8 cellular contexts compared by ENCODE assay signal in genomic region chrX:2692221-2693122, GRCh38. TPM values are rescaled to one million over a fixed set of nuclear protein-coding genes. Genes with fewer than 3 reads are reported as not detected.
DNase-seq lines count a peak whose midpoint lies in the region; ATAC-seq, FAIRE-seq and TF ChIP-seq lines count a peak whose summit lies in the region.

No MANE protein-coding gene starts in this region.

- H3K27ac ChIP-seq in AG04450 (ENCODE audit: low read depth, low read length): peak overlapping the region; percentile 77
- H3K27ac ChIP-seq in upper lobe of right lung: peak overlapping the region; percentile 86

- H3K27me3 Mint-ChIP-seq in IgD-negative memory B cell: no peaks in the 10 kb centered on the region

- H3K4me3 ChIP-seq in AG04450 (ENCODE audit: low read depth, low read length): peak overlapping the region; percentile 78
- peak overlapping the region; percentile 80 for H3K4me3 ChIP-seq in bronchial epithelial cell (ENCODE audit: low read depth, low read length)
- peak overlapping the region; percentile 84 for H3K4me3 ChIP-seq in lower leg skin (ENCODE audit: low read depth, poor library complexity, severe bottlenecking)
- peak overlapping the region; percentile 99 for H3K4me3 ChIP-seq in upper lobe of right lung

- peaks cover 29 to 50% (median 37%) of the 10 kb centered on the region in 3 donors for H3K4me1 Mint-ChIP-seq in IgD-negative memory B cell

- peaks cover 0 to 2% (median 0%) of the 10 kb centered on the region in 3 donors for H3K9me3 Mint-ChIP-seq in IgD-negative memory B cell

- H3K4me1 ChIP-seq in upper lobe of right lung: peaks cover 48% of the 10 kb centered on the region

- peaks cover 1% of the 10 kb centered on the region for H3K36me3 Mint-ChIP-seq in IgD-negative memory B cell

- POLR2A ChIA-PET in AG04450 (lab: Yijun Ruan, JAX): no interaction called here

- TF ChIP-seq CTCF in AG04450 (IDR thresholded peaks at IDR 0.05; ENCODE audit: low read depth, low read length) (no peak), bronchial epithelial cell (IDR thresholded peaks at IDR 0.05; ENCODE audit: insufficient read depth, low read length, severe bottlenecking) (no peak), lower leg skin (IDR thresholded peaks at IDR 0.05) (no peak), upper lobe of right lung (IDR thresholded peaks at IDR 0.05) (no peak)

- H3K36me3 ChIP-seq in bronchial epithelial cell (ENCODE audit: control insufficient read depth, insufficient read depth, low read length) (no peaks in the 10 kb centered on the region), upper lobe of right lung (no peaks in the 10 kb centered on the region)

- CTCF ChIA-PET in AG04450 (lab: Charles Lee): no interaction called here

- no peak for DNase-seq in AG04450 (ENCODE audit: low read depth, low spot score)
- no peak for DNase-seq in bronchial epithelial cell (ENCODE audit: low read depth)
- peak in 1 of 2 donors; percentile 90 for DNase-seq in lower leg skin (ENCODE audit: low spot score in 2 of 2)
- DNase-seq in upper lobe of right lung: no peak

- H3K4me3 Mint-ChIP-seq in IgD-negative memory B cell: peak overlapping the region; percentile 91 to 96 (median 96)

- intact Hi-C loops in lower leg skin (cut with DNase I; ENCODE audit: low total_unique reads) (no loop called here), upper lobe of right lung (cut with DNase I) (no loop called here)

- peak; percentile 4 for ATAC-seq in upper lobe of right lung
- ATAC-seq in HG03460 (IDR thresholded peaks at IDR 0.05; ENCODE audit: unreplicated experiment): no peak
- no peak for ATAC-seq in HG02870 (IDR thresholded peaks at IDR 0.05; ENCODE audit: unreplicated experiment)
- ATAC-seq in HG02852 (IDR thresholded peaks at IDR 0.05; ENCODE audit: unreplicated experiment): no peak

- H3K9me3 ChIP-seq in AG04450 (ENCODE audit: control insufficient read depth, insufficient read depth, low read length): no peaks in the 10 kb centered on the region; the same call in 1 of the 2 replicates
- H3K9me3 ChIP-seq in upper lobe of right lung: no peaks in the 10 kb centered on the region

- no peak for TF ChIP-seq POLR2A in lower leg skin (IDR thresholded peaks at IDR 0.05)

- FAIRE-seq in bronchial epithelial cell (lab: Jason Lieb, UNC): no peak

- peak overlapping the region; percentile 49 to 82 (median 79) for H3K27ac Mint-ChIP-seq in IgD-negative memory B cell

- no peaks in the 10 kb centered on the region for H3K27me3 ChIP-seq in AG04450 (ENCODE audit: control insufficient read depth, insufficient read depth, low read length)
- H3K27me3 ChIP-seq in bronchial epithelial cell (ENCODE audit: control insufficient read depth, insufficient read depth, low read length): no peaks in the 10 kb centered on the region
- no peaks in the 10 kb centered on the region for H3K27me3 ChIP-seq in upper lobe of right lung

- WGBS in lower leg skin, 2 donors: 5 to 11% methylated on average over 25 of the region's 25 CpGs

RNA-seq across cellular contexts. Expression of gene CD99, which starts 1.4 kb away (rescaled TPM):
- polyA plus RNA-seq in AG04450 (2011; rRNA removed) (355 and 369 TPM in 2 replicates), IgD-negative memory B cell (278 TPM)
- polyA minus RNA-seq in AG04450 (2011; rRNA and poly(A)+ RNA removed): 145 and 147 TPM in 2 replicates
- total RNA-seq in bronchial epithelial cell (51.2 and 57.9 TPM in 2 replicates), lower leg skin (100 to 1,000 TPM; 168 to 384 (median 194) TPM), upper lobe of right lung (242 TPM)

RNA-seq across cellular contexts. Expression of gene XG, which starts 59.4 kb away (rescaled TPM):
- not detected in 2 replicates for polyA plus RNA-seq in AG04450 (2011; rRNA removed)
- not detected in 2 replicates for polyA minus RNA-seq in AG04450 (2011; rRNA and poly(A)+ RNA removed)
- polyA plus RNA-seq in IgD-negative memory B cell: not detected
- total RNA-seq in bronchial epithelial cell: 0.26 and 1.4 TPM in 2 replicates
- total RNA-seq in lower leg skin: 100 to 1,000 TPM in 1 of 4 donors, 10 to 100 TPM in 3; 40.7 to 113 (median 67.6) TPM
- total RNA-seq in upper lobe of right lung: 0.64 TPM

Comparison
In these comparisons a context has a peak if more than half of its experiments do, and no peak if none do; other contexts are left out.
1. RNA of gene XG, which starts 59.4 kb away (total RNA-seq): 40.7 to 113 TPM in lower leg skin; 0.64 TPM in upper lobe of right lung (single experiment) and 0.26 to 1.4 TPM in bronchial epithelial cell; every median in the first group is over 10 times any median in the second.
2. Peak in every context shown above with its lines, with median percentiles within 50 percentile points of each other: H3K4me3 ChIP-seq.